ENCODE assay signal across 16 cellular contexts in the genomic region with DNA sequence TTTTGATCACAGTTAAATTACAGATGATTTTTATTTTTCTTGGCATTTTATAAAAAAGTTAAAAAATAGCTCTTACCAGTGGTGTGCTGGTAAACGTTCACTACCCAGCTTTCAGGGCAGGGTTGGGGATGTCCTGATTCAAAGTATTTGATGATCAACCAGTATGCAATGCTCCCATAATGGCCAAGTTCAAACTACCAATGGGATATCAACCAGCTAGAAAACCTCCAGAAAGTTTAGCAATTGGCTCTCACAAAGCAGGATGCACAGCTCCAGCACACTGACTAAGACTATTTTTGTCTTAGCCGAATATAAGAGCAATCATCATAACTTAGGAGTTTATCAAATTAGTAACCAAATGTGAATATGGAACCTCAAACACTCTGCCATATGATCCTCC.
"Had no signal": no experiment of that assay in that cellular context is flagged by ENCODE, and none has a peak within 500 bp of the region (broad histone marks: within the 10 kb centered on the region; RNA-seq: fewer than 3 reads in every experiment).

No MANE protein-coding gene starts in this region.

- H3K27ac ChIP-seq: ovary, prostate gland, uterus had no signal

- H3K4me1 ChIP-seq: prostate gland, uterus had no signal

- ATAC-seq: activated CD8-positive, alpha-beta T cell treated with anti-CD3 and anti-CD28 coated beads, Interleukin-2, amount 10 ng/mL, durations not matched to agents 7 days and 5 days; natural killer cell treated with Interleukin-12 subunit alpha and Interleukin-12 subunit beta and Interleukin-15 and Interleukin-18, amount 100 ng/mL, for 72 hours had no signal

- H3K27me3 ChIP-seq: ovary, right atrium auricular region, transverse colon, uterus had no signal

- DNase-seq: activated CD4-positive, alpha-beta T cell treated with anti-CD3 and anti-CD28 coated beads for 1 hour; activated CD4-positive, alpha-beta T cell treated with anti-CD3 and anti-CD28 coated beads, Interleukin-2, amount 50 U/mL, for 1 hour; activated CD8-positive, alpha-beta T cell treated with anti-CD3 and anti-CD28 coated beads, Interleukin-2, amount 10 ng/mL, durations not matched to agents 7 days and 5 days; activated gamma-delta T cell treated with Interleukin-2 at 50 U/mL for 16 hours; anterior cingulate cortex; central memory CD4-positive, alpha-beta T cell; dermis blood vessel endothelial cell; effector CD8-positive, alpha-beta T cell; erythroblast; hypothalamus; ovary; transverse colon; uterus had no signal

- H3K9me3 ChIP-seq: ovary, prostate gland, right atrium auricular region, transverse colon, uterus had no signal

- H3K36me3 ChIP-seq: ovary, prostate gland, right atrium auricular region, transverse colon, uterus had no signal

- H3K4me3 ChIP-seq: ovary, prostate gland, right atrium auricular region, transverse colon, uterus had no signal
